Comparison of ENCODE assay signal across 16 cellular contexts in the genomic region with DNA sequence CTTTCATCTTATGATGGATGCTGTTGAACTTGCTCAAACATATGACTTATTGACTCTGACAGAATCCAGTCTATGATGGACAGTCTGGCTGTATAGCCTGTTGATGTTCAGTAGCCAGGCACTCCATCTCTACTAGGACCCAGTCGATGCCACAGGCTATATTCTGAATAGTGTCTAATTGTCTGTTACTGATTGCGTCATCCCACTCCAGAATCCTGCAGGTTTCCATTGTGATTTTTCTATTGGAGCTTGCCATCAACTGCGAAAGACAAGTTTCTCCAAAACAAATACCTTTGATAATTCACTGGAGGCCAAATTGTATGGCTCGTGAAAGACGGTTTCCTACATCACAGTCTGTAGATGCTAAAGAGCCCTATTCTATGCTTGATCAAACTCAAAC.
DNase-seq lines count a peak whose midpoint lies in the region; ATAC-seq, FAIRE-seq and TF ChIP-seq lines count a peak whose summit lies in the region.
"Had no signal": no experiment of that assay in that cellular context is flagged by ENCODE, and none has a peak within 500 bp of the region (broad histone marks: within the 10 kb centered on the region; RNA-seq: fewer than 3 reads in every experiment).

No MANE protein-coding gene starts in this region.

- H3K27me3 ChIP-seq in A673 (replicated peaks; ENCODE audit: insufficient read depth, low read depth, low read length, poor library complexity) (no peaks in the 10 kb centered on the region), BE2C (no peaks in the 10 kb centered on the region), H1 (replicated peaks in 1 of 4; ENCODE audit: control insufficient read depth in 3 of 4, extremely low read depth in 1 of 4, insufficient read depth in 3 of 4, low read length in 3 of 4) (peaks cover 0 to 1% (median 0%) of the 10 kb centered on the region in 4 experiments; a peak in 1 of 7 replicates)
- H3K27me3 ChIP-seq: BLaER1 had no signal

- H3K79me1 ChIP-seq in H1 (ENCODE audit: low read depth, low read length), result no peaks in the 10 kb centered on the region

- H3K23me2 ChIP-seq in H1 (ENCODE audit: low read depth, low read length), result no peaks in the 10 kb centered on the region

- H3K14ac ChIP-seq in H1 (ENCODE audit: insufficient read length), result no peak overlapping the region

- no peak overlapping the region for H3K56ac ChIP-seq in H1 (replicated peaks; ENCODE audit: insufficient read length, low read depth, low read length)

- H3K9me3 ChIP-seq in A673 (ENCODE audit: low read depth, low read length, poor library complexity, severe bottlenecking) (no peaks in the 10 kb centered on the region), BE2C (no peaks in the 10 kb centered on the region), H1 (ENCODE audit: insufficient read depth in 2 of 2, low read depth in 1 of 2, low read length in 1 of 2) (no peaks in the 10 kb centered on the region)
- H3K9me3 ChIP-seq: A549, BLaER1, Caco-2, HAP-1 had no signal

- no peak overlapping the region for H3K23ac ChIP-seq in H1 (ENCODE audit: insufficient read length)

- H2BK5ac ChIP-seq in H1 (ENCODE audit: low read depth, low read length), result no peak overlapping the region

- TF ChIP-seq RAD21 in H1 (IDR thresholded peaks at IDR 0.05 in 1 of 2, conservative IDR thresholded peaks at IDR 0.05 in 1 of 2; ENCODE audit: low read depth in 2 of 2, low read length in 2 of 2), result no peak

- no peak overlapping the region for H4K91ac ChIP-seq in H1 (replicated peaks; ENCODE audit: insufficient read length, low read length)

- no peak for TF ChIP-seq POLR2A in H1 (IDR thresholded peaks at IDR 0.05; ENCODE audit: control extremely low read depth in 1 of 2, low read depth in 2 of 2, low read length in 2 of 2)

- H2BK15ac ChIP-seq in H1 (ENCODE audit: low read length), result no peak overlapping the region

- no peak overlapping the region for H3K18ac ChIP-seq in H1 (ENCODE audit: extremely low read depth, low read length)

- CTCF ChIA-PET in A673 (lab: Charles Lee) (no interaction called here), H1 (lab: Charles Lee; ENCODE audit: partially characterized antibody) (interaction anchor here (0.7 kb wide), 1 partner anchor 199 kb away, joined by 3 read pairs; no protein-coding TSS in a partner anchor)

- intact Hi-C loops in A673 (cut with micrococcal nuclease; ENCODE audit: unreplicated experiment), result no loop called here

- no peaks in the 10 kb centered on the region for H4K20me1 ChIP-seq in H1 (replicated peaks in 1 of 2; ENCODE audit: control insufficient read depth in 1 of 2, insufficient read depth in 2 of 2, low read length in 2 of 2)
- H4K20me1 ChIP-seq: BLaER1 had no signal

- H3K4me2 ChIP-seq in H1 (ENCODE audit: insufficient read depth in 1 of 2, low read depth in 2 of 2, low read length in 2 of 2), result no peak overlapping the region
- H3K4me2 ChIP-seq: A549, BLaER1 had no signal

- no peak overlapping the region for H3K4me3 ChIP-seq in A673 (ENCODE audit: low read depth, low read length, poor library complexity, severe bottlenecking)
- no peak overlapping the region for H3K4me3 ChIP-seq in BE2C (ENCODE audit: low read depth, low read length)
- no peak overlapping the region for H3K4me3 ChIP-seq in H1 (ENCODE audit: extremely low read depth in 1 of 4, insufficient read depth in 2 of 4, low read depth in 3 of 4, low read length in 4 of 4)
- H3K4me3 ChIP-seq: A549, BLaER1, HAP-1 had no signal

- no peak overlapping the region for H2AK5ac ChIP-seq in H1 (ENCODE audit: low read depth, low read length)

- no peak overlapping the region for H3K4ac ChIP-seq in H1 (replicated peaks; ENCODE audit: insufficient read length, low read depth, low read length)

- no peak overlapping the region for H2AFZ ChIP-seq in H1 (ENCODE audit: low read length)

- H3K27ac ChIP-seq in A673 (ENCODE audit: low read depth, low read length, poor library complexity, severe bottlenecking) (no peak overlapping the region), H1 (ENCODE audit: low read depth, low read length) (no peak overlapping the region)
- H3K27ac ChIP-seq: A549, BLaER1 had no signal

- POLR2A ChIA-PET in A673 (lab: Charles Lee; ENCODE audit: low non-redundant PET), result no interaction called here
- POLR2A ChIA-PET in H1 (lab: Charles Lee; ENCODE audit: partially characterized antibody), result no interaction called here

- no peak overlapping the region for H4K8ac ChIP-seq in H1 (ENCODE audit: extremely low read depth, insufficient read depth, low read length)

- no peak for TF ChIP-seq CTCF in A673 (conservative IDR thresholded peaks at IDR 0.05; ENCODE audit: low read depth, low read length)
- TF ChIP-seq CTCF in BE2C (IDR thresholded peaks at IDR 0.05; ENCODE audit: low read depth, low read length), result no peak
- no peak for TF ChIP-seq CTCF in H1 (IDR thresholded peaks at IDR 0.05; ENCODE audit: control extremely low read depth in 1 of 3, insufficient read depth in 1 of 3, low read depth in 1 of 3, low read length in 3 of 3)

- ATAC-seq in HG03108 (IDR thresholded peaks at IDR 0.05; ENCODE audit: unreplicated experiment), result no peak
- ATAC-seq: A549 had no signal

- no peak for FAIRE-seq in H1 (lab: Jason Lieb, UNC)
- FAIRE-seq: A549, GM12892 had no signal

- 89% methylated on average over 5 of the region's 5 CpGs; no CpG with 5 or more reads in 1 of the 2 experiments for WGBS in H1 (ENCODE audit: extremely low coverage in 1 of 2, insufficient coverage in 1 of 2, insufficient read length in 1 of 2, insufficient replicate concordance in 2 of 2, low coverage in 1 of 2, low lambda C conversion rate in 2 of 2, missing lambda C conversion rate in 1 of 2), 2 experiments

- no peak overlapping the region for H2BK120ac ChIP-seq in H1 (replicated peaks; ENCODE audit: low read depth, low read length)

- H3K9ac ChIP-seq in H1 (replicated peaks in 1 of 4; ENCODE audit: extremely low read depth in 1 of 4, low read depth in 3 of 4, low read length in 3 of 4), result no peak overlapping the region
- H3K9ac ChIP-seq: BLaER1 had no signal

- DNase-seq in A673 (ENCODE audit: low spot score), result peak; percentile 7
- peak; percentile 48 for DNase-seq in BE2C
- peak; percentile 85 for DNase-seq in NCI-H345 treated with DMSO at 0.1 percent for 48 hours (lab: John Stamatoyannopoulos, UW; ENCODE audit: unreplicated experiment)
- no peak for DNase-seq in H1 (ENCODE audit: low read depth in 1 of 2, low spot score in 2 of 2)
- DNase-seq in NCI-H146 (lab: John Stamatoyannopoulos, UW), result no peak
- DNase-seq: Caco-2; CD8-positive, alpha-beta memory T cell; DND-41; GDM1; GOT3; KBM-7 had no signal

- BruUV-seq in A673 (replicated peaks; lab: Mats Ljungman, UMichigan), result no TSS peak

- no peak overlapping the region for H2BK12ac ChIP-seq in H1 (ENCODE audit: low read depth, low read length)

- TF ChIP-seq EP300 in H1 (IDR thresholded peaks at IDR 0.05; ENCODE audit: borderline replicate concordance in 1 of 2, low read depth in 2 of 2, low read length in 2 of 2), result no peak

- no peak overlapping the region for H4K5ac ChIP-seq in H1 (ENCODE audit: insufficient read length, low read depth, low read length)

- H3K4me1 ChIP-seq in A673 (ENCODE audit: insufficient read depth, low read length, poor library complexity, severe bottlenecking) (no peaks in the 10 kb centered on the region), BE2C (peaks cover 4% of the 10 kb centered on the region), H1 (replicated peaks in 1 of 4; ENCODE audit: control insufficient read depth in 3 of 4, insufficient read depth in 4 of 4, low read length in 3 of 4) (no peaks in the 10 kb centered on the region; a peak in 1 of 7 replicates)
- H3K4me1 ChIP-seq: A549, BLaER1, Caco-2, HAP-1 had no signal

- no peaks in the 10 kb centered on the region for H3K79me2 ChIP-seq in H1 (ENCODE audit: control insufficient read depth in 1 of 2, insufficient read depth in 2 of 2, low read length in 2 of 2)

- no peak overlapping the region for H2BK20ac ChIP-seq in H1 (ENCODE audit: low read length)

- no peaks in the 10 kb centered on the region for H3K36me3 ChIP-seq in A673 (ENCODE audit: insufficient read depth, low read length, poor library complexity, severe bottlenecking)
- no peaks in the 10 kb centered on the region for H3K36me3 ChIP-seq in BE2C
- H3K36me3 ChIP-seq in H1 (ENCODE audit: control insufficient read depth in 2 of 4, insufficient read depth in 4 of 4, low read length in 3 of 4), result no peaks in the 10 kb centered on the region
- H3K36me3 ChIP-seq: BLaER1, HAP-1 had no signal

TF ChIP-seq in H1, 55 proteins besides CTCF, POLR2A, EP300 and RAD21:
- peak; percentile 50; the same call in 1 of the 2 replicates for TF ChIP-seq CEBPB (IDR thresholded peaks at IDR 0.05; ENCODE audit: low read depth, low read length)
- TF ChIP-seq RFX5 (IDR thresholded peaks at IDR 0.05; ENCODE audit: borderline replicate concordance, low read depth, low read length), result no peak
- TF ChIP-seq KDM1A (IDR thresholded peaks at IDR 0.05; ENCODE audit: borderline replicate concordance, low read length), result no peak

Comparison
In these comparisons a context has a peak if more than half of its experiments do, and no peak if none do; other contexts are left out.
1. DNase-seq: peak in A673 (single experiment), BE2C (single experiment) and NCI-H345 treated with DMSO at 0.1 percent for 48 hours (single experiment); none in H1 (0 of 2) and NCI-H146 (single experiment).